In the genomic region with DNA sequence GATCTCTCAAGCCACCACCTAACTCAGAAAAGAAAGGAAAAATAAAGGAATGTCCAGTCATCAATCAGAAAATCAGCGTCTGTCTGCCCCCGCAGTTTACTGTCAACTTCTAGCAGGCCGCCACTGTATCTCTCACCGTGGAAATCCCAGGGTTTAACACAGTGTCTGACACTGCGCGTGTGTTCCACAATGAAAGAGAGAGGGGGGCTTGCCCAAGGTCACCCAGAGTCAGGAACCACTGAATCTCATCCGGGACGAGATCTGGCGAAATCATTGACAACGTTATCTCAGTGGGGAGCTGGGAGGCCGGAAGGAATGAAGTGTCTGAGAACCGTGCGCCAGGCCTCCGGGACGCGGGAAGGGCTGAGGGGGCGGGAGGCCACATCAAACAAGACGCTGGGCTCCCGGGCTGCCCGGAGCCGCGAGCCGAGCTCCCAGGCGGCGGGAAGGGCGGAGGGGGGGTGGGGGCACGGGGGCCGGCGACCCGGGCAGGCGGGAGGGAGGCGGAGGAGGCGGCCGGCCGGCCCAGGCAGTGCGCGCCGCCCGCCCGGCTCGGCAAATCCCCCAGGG, we compare ENCODE assay signal across 1 cellular context.
TF ChIP-seq lines count a peak whose summit lies in the region.

No MANE protein-coding gene starts in this region.

TF ChIP-seq in HepG2, 621 proteins besides CTCF, POLR2A, EP300 and RAD21 (continued from another document and continues in another):
- TF ChIP-seq, protein P1, sequence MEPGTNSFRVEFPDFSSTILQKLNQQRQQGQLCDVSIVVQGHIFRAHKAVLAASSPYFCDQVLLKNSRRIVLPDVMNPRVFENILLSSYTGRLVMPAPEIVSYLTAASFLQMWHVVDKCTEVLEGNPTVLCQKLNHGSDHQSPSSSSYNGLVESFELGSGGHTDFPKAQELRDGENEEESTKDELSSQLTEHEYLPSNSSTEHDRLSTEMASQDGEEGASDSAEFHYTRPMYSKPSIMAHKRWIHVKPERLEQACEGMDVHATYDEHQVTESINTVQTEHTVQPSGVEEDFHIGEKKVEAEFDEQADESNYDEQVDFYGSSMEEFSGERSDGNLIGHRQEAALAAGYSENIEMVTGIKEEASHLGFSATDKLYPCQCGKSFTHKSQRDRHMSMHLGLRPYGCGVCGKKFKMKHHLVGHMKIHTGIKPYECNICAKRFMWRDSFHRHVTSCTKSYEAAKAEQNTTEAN (CRISPR knock-in tag; conservative IDR thresholded peaks at IDR 0.05), result peak; percentile 69; the same call in 1 of the 2 replicates
- TF ChIP-seq, protein P2, sequence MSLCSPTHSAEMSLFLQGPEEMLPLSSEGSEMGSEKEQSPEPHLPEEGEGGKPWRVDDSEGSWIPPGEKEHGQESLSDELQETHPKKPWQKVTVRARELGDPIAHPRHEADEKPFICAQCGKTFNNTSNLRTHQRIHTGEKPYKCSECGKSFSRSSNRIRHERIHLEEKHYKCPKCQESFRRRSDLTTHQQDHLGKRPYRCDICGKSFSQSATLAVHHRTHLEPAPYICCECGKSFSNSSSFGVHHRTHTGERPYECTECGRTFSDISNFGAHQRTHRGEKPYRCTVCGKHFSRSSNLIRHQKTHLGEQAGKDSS (CRISPR knock-in tag; IDR thresholded peaks at IDR 0.05; ENCODE audit: borderline replicate concordance, low read depth), result no peak
- TF ChIP-seq TOE1 (CRISPR knock-in tag; IDR thresholded peaks at IDR 0.05), result no peak
- TF ChIP-seq SOX6 (IDR thresholded peaks at IDR 0.05), result no peak
- peak; percentile 68 for TF ChIP-seq SOX6 (CRISPR knock-in tag; IDR thresholded peaks at IDR 0.05)
- no peak for TF ChIP-seq ZNF614 (CRISPR knock-in tag; IDR thresholded peaks at IDR 0.05; ENCODE audit: borderline replicate concordance)
- TF ChIP-seq PAX8 (CRISPR knock-in tag; IDR thresholded peaks at IDR 0.05; ENCODE audit: borderline replicate concordance), result no peak
- no peak for TF ChIP-seq ZNF260 (CRISPR knock-in tag; IDR thresholded peaks at IDR 0.05; ENCODE audit: borderline replicate concordance, low read depth)
- TF ChIP-seq, protein P3, sequence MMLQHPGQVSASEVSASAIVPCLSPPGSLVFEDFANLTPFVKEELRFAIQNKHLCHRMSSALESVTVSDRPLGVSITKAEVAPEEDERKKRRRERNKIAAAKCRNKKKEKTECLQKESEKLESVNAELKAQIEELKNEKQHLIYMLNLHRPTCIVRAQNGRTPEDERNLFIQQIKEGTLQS (CRISPR knock-in tag; IDR thresholded peaks at IDR 0.05), result no peak
- TF ChIP-seq ZNF550 (CRISPR knock-in tag; IDR thresholded peaks at IDR 0.05; ENCODE audit: borderline replicate concordance), result no peak
- TF ChIP-seq ZSCAN30 (CRISPR knock-in tag; IDR thresholded peaks at IDR 0.05), result no peak
- TF ChIP-seq SSRP1 (CRISPR knock-in tag; IDR thresholded peaks at IDR 0.05), result no peak
- no peak for TF ChIP-seq ZNF549 (CRISPR knock-in tag; IDR thresholded peaks at IDR 0.05)
- TF ChIP-seq ZFAT (CRISPR knock-in tag; conservative IDR thresholded peaks at IDR 0.05), result no peak
- no peak for TF ChIP-seq NFYB (CRISPR knock-in tag; IDR thresholded peaks at IDR 0.05)
- no peak for TF ChIP-seq ZNF552 (CRISPR knock-in tag; IDR thresholded peaks at IDR 0.05; ENCODE audit: borderline replicate concordance)
- TF ChIP-seq, protein P4, sequence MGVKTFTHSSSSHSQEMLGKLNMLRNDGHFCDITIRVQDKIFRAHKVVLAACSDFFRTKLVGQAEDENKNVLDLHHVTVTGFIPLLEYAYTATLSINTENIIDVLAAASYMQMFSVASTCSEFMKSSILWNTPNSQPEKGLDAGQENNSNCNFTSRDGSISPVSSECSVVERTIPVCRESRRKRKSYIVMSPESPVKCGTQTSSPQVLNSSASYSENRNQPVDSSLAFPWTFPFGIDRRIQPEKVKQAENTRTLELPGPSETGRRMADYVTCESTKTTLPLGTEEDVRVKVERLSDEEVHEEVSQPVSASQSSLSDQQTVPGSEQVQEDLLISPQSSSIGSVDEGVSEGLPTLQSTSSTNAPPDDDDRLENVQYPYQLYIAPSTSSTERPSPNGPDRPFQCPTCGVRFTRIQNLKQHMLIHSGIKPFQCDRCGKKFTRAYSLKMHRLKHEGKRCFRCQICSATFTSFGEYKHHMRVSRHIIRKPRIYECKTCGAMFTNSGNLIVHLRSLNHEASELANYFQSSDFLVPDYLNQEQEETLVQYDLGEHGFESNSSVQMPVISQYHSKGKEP (CRISPR knock-in tag; IDR thresholded peaks at IDR 0.05), result no peak
- no peak for TF ChIP-seq RBM39 (IDR thresholded peaks at IDR 0.05; ENCODE audit: low read depth, low read length, poor library complexity, severe bottlenecking)
- TF ChIP-seq ZMYM2 (CRISPR knock-in tag; IDR thresholded peaks at IDR 0.05), result no peak
- TF ChIP-seq GTF2F1 (IDR thresholded peaks at IDR 0.05; ENCODE audit: low read length), result no peak
- TF ChIP-seq SMARCE1 (IDR thresholded peaks at IDR 0.05; ENCODE audit: borderline replicate concordance), result no peak
- no peak for TF ChIP-seq KAT2B (IDR thresholded peaks at IDR 0.05; ENCODE audit: borderline replicate concordance, low read depth, low read length)
- TF ChIP-seq, protein P5, sequence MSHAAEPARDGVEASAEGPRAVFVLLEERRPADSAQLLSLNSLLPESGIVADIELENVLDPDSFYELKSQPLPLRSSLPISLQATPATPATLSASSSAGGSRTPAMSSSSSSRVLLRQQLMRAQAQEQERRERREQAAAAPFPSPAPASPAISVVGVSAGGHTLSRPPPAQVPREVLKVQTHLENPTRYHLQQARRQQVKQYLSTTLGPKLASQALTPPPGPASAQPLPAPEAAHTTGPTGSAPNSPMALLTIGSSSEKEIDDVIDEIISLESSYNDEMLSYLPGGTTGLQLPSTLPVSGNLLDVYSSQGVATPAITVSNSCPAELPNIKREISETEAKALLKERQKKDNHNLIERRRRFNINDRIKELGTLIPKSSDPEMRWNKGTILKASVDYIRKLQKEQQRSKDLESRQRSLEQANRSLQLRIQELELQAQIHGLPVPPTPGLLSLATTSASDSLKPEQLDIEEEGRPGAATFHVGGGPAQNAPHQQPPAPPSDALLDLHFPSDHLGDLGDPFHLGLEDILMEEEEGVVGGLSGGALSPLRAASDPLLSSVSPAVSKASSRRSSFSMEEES (CRISPR knock-in tag; IDR thresholded peaks at IDR 0.05), result no peak
- TF ChIP-seq, protein P6, sequence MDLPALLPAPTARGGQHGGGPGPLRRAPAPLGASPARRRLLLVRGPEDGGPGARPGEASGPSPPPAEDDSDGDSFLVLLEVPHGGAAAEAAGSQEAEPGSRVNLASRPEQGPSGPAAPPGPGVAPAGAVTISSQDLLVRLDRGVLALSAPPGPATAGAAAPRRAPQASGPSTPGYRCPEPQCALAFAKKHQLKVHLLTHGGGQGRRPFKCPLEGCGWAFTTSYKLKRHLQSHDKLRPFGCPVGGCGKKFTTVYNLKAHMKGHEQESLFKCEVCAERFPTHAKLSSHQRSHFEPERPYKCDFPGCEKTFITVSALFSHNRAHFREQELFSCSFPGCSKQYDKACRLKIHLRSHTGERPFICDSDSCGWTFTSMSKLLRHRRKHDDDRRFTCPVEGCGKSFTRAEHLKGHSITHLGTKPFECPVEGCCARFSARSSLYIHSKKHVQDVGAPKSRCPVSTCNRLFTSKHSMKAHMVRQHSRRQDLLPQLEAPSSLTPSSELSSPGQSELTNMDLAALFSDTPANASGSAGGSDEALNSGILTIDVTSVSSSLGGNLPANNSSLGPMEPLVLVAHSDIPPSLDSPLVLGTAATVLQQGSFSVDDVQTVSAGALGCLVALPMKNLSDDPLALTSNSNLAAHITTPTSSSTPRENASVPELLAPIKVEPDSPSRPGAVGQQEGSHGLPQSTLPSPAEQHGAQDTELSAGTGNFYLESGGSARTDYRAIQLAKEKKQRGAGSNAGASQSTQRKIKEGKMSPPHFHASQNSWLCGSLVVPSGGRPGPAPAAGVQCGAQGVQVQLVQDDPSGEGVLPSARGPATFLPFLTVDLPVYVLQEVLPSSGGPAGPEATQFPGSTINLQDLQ (CRISPR knock-in tag; IDR thresholded peaks at IDR 0.05), result no peak
- TF ChIP-seq ZNF138 (CRISPR knock-in tag; IDR thresholded peaks at IDR 0.05; ENCODE audit: low read depth), result no peak
- TF ChIP-seq, protein P7, sequence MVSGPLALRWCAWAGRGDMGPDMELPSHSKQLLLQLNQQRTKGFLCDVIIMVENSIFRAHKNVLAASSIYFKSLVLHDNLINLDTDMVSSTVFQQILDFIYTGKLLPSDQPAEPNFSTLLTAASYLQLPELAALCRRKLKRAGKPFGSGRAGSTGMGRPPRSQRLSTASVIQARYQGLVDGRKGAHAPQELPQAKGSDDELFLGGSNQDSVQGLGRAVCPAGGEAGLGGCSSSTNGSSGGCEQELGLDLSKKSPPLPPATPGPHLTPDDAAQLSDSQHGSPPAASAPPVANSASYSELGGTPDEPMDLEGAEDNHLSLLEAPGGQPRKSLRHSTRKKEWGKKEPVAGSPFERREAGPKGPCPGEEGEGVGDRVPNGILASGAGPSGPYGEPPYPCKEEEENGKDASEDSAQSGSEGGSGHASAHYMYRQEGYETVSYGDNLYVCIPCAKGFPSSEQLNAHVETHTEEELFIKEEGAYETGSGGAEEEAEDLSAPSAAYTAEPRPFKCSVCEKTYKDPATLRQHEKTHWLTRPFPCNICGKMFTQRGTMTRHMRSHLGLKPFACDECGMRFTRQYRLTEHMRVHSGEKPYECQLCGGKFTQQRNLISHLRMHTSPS (CRISPR knock-in tag; IDR thresholded peaks at IDR 0.05; ENCODE audit: low read depth), result no peak
- TF ChIP-seq, protein P8, sequence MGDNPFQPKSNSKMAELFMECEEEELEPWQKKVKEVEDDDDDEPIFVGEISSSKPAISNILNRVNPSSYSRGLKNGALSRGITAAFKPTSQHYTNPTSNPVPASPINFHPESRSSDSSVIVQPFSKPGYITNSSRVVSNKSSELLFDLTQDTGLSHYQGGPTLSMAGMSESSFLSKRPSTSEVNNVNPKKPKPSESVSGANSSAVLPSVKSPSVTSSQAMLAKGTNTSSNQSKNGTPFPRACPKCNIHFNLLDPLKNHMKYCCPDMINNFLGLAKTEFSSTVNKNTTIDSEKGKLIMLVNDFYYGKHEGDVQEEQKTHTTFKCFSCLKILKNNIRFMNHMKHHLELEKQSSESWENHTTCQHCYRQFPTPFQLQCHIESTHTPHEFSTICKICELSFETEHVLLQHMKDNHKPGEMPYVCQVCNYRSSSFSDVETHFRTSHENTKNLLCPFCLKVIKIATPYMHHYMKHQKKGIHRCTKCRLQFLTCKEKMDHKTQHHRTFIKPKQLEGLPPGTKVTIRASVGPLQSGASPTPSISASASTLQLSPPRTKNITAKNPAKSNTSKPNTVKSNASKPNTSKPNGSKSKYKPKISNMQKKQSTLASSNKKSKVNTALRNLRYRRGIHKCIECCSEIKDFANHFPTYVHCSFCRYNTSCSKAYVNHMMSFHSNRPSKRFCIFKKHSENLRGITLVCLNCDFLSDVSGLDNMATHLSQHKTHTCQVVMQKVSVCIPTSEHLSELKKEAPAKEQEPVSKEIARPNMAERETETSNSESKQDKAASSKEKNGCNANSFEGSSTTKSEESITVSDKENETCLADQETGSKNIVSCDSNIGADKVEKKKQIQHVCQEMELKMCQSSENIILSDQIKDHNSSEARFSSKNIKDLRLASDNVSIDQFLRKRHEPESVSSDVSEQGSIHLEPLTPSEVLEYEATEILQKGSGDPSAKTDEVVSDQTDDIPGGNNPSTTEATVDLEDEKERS (CRISPR knock-in tag; IDR thresholded peaks at IDR 0.05), result 0 out of 2 replicates have a peak, but pooled peaks have one; percentile 52
- TF ChIP-seq, protein P9, sequence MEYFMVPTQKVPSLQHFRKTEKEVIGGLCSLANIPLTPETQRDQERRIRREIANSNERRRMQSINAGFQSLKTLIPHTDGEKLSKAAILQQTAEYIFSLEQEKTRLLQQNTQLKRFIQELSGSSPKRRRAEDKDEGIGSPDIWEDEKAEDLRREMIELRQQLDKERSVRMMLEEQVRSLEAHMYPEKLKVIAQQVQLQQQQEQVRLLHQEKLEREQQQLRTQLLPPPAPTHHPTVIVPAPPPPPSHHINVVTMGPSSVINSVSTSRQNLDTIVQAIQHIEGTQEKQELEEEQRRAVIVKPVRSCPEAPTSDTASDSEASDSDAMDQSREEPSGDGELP (IDR thresholded peaks at IDR 0.05; ENCODE audit: borderline replicate concordance, low read depth), result no peak
- no peak for TF ChIP-seq ZNF768 (CRISPR knock-in tag; IDR thresholded peaks at IDR 0.05)
- TF ChIP-seq NFIC (IDR thresholded peaks at IDR 0.05; ENCODE audit: low read length), result 0 out of 2 replicates have a peak, but pooled peaks have one; percentile 24
- TF ChIP-seq SP5 (CRISPR knock-in tag; IDR thresholded peaks at IDR 0.05; ENCODE audit: borderline replicate concordance, low read depth), result no peak; the same call in 1 of the 2 replicates
- TF ChIP-seq FLYWCH1 (CRISPR knock-in tag; IDR thresholded peaks at IDR 0.05), result no peak
- no peak for TF ChIP-seq HDAC6 (IDR thresholded peaks at IDR 0.05; ENCODE audit: low read depth, low read length)
- no peak for TF ChIP-seq CBX2 (IDR thresholded peaks at IDR 0.05; ENCODE audit: low read depth, low read length)
- TF ChIP-seq CBX2 (CRISPR knock-in tag; IDR thresholded peaks at IDR 0.05; ENCODE audit: low read depth), result no peak
- TF ChIP-seq ZNF883 (CRISPR knock-in tag; IDR thresholded peaks at IDR 0.05; ENCODE audit: not compliant biosample characterization), result no peak
- TF ChIP-seq ZNF354B (CRISPR knock-in tag; IDR thresholded peaks at IDR 0.05), result no peak
- TF ChIP-seq, protein P10, sequence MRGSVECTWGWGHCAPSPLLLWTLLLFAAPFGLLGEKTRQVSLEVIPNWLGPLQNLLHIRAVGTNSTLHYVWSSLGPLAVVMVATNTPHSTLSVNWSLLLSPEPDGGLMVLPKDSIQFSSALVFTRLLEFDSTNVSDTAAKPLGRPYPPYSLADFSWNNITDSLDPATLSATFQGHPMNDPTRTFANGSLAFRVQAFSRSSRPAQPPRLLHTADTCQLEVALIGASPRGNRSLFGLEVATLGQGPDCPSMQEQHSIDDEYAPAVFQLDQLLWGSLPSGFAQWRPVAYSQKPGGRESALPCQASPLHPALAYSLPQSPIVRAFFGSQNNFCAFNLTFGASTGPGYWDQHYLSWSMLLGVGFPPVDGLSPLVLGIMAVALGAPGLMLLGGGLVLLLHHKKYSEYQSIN (CRISPR knock-in tag; IDR thresholded peaks at IDR 0.05; ENCODE audit: borderline replicate concordance), result no peak
- TF ChIP-seq, protein P11, sequence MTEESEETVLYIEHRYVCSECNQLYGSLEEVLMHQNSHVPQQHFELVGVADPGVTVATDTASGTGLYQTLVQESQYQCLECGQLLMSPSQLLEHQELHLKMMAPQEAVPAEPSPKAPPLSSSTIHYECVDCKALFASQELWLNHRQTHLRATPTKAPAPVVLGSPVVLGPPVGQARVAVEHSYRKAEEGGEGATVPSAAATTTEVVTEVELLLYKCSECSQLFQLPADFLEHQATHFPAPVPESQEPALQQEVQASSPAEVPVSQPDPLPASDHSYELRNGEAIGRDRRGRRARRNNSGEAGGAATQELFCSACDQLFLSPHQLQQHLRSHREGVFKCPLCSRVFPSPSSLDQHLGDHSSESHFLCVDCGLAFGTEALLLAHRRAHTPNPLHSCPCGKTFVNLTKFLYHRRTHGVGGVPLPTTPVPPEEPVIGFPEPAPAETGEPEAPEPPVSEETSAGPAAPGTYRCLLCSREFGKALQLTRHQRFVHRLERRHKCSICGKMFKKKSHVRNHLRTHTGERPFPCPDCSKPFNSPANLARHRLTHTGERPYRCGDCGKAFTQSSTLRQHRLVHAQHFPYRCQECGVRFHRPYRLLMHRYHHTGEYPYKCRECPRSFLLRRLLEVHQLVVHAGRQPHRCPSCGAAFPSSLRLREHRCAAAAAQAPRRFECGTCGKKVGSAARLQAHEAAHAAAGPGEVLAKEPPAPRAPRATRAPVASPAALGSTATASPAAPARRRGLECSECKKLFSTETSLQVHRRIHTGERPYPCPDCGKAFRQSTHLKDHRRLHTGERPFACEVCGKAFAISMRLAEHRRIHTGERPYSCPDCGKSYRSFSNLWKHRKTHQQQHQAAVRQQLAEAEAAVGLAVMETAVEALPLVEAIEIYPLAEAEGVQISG (CRISPR knock-in tag; IDR thresholded peaks at IDR 0.05), result peak; percentile 61
